In genomic region chr17:45257115-45257514, GRCh38 we compare ENCODE assay signal across 33 cellular contexts. TPM values are rescaled to one million over a fixed set of nuclear protein-coding genes. Genes with fewer than 3 reads are reported as not detected.
DNase-seq lines count a peak whose midpoint lies in the region; ATAC-seq and TF ChIP-seq lines count a peak whose summit lies in the region.
"Had no signal": no experiment of that assay in that cellular context is flagged by ENCODE, and none has a peak within 500 bp of the region (broad histone marks: within the 10 kb centered on the region; RNA-seq: fewer than 3 reads in every experiment).

No MANE protein-coding gene starts in this region.

- no peak for ATAC-seq in CD8-positive, alpha-beta T cell
- no peak for ATAC-seq in naive thymus-derived CD4-positive, alpha-beta T cell
- ATAC-seq: heart right ventricle had no signal

- H3K9me3 ChIP-seq in CD8-positive, alpha-beta T cell (ENCODE audit: low read length), result no peaks in the 10 kb centered on the region
- H3K9me3 ChIP-seq in naive thymus-derived CD4-positive, alpha-beta T cell (ENCODE audit: control insufficient read depth in 2 of 3, low read length in 3 of 3), result no peaks in the 10 kb centered on the region
- H3K9me3 ChIP-seq in esophagus muscularis mucosa (no peaks in the 10 kb centered on the region), spleen (no peaks in the 10 kb centered on the region)
- H3K9me3 ChIP-seq: A549, HAP-1, heart right ventricle, Peyer's patch, sigmoid colon, tibial artery had no signal

- H3K4me3 ChIP-seq in CD8-positive, alpha-beta T cell (ENCODE audit: low read depth, low read length), result no peak overlapping the region
- H3K4me3 ChIP-seq in naive thymus-derived CD4-positive, alpha-beta T cell (ENCODE audit: low read length), result no peak overlapping the region
- no peak overlapping the region for H3K4me3 ChIP-seq in esophagus muscularis mucosa
- H3K4me3 ChIP-seq in spleen, result no peak overlapping the region
- H3K4me3 ChIP-seq: A549, HAP-1, heart right ventricle, Peyer's patch, sigmoid colon, tibial artery had no signal

- intact Hi-C loops in CD8-positive, alpha-beta T cell (cut with DNase I, micrococcal nuclease), result no loop called here
- intact Hi-C loops in activated T-helper 1 cell treated with anti-CD3 and anti-CD28 coated beads, Interleukin-12 subunit alpha, Interleukin-12 subunit beta, Interleukin-2, Interleukin-4 antibody, amounts not matched to agents 30 ng/mL and 10 ng/mL and 1 ng/mL, durations not matched to agents 14 hours and 24 hours and 36 hours (cut with micrococcal nuclease), result no loop called here
- intact Hi-C loops in naive thymus-derived CD4-positive, alpha-beta T cell (cut with micrococcal nuclease), result no loop called here
- intact Hi-C loops in esophagus muscularis mucosa (cut with DNase I) (no loop called here), spleen (cut with DNase I; ENCODE audit: low total_unique reads) (no loop called here)

- no peak for TF ChIP-seq EP300 in esophagus muscularis mucosa (IDR thresholded peaks at IDR 0.05)

- H3K9me3 Mint-ChIP-seq in activated CD4-positive, alpha-beta T cell treated with anti-CD3 and anti-CD28 coated beads, Interleukin-2, amount 10 ng/mL, durations not matched to agents 7 days and 5 days, result no peaks in the 10 kb centered on the region
- H3K9me3 Mint-ChIP-seq in CD8-positive, alpha-beta T cell, result no peaks in the 10 kb centered on the region
- no peaks in the 10 kb centered on the region for H3K9me3 Mint-ChIP-seq in activated T-helper 1 cell treated with anti-CD3 and anti-CD28 coated beads, Interleukin-12 subunit alpha, Interleukin-12 subunit beta, Interleukin-2, Interleukin-4 antibody, amounts not matched to agents 30 ng/mL and 10 ng/mL and 1 ng/mL, durations not matched to agents 14 hours and 24 hours and 36 hours
- H3K9me3 Mint-ChIP-seq in naive thymus-derived CD4-positive, alpha-beta T cell, result no peaks in the 10 kb centered on the region
- H3K9me3 Mint-ChIP-seq: activated CD4-positive, alpha-beta memory T cell treated with anti-CD3 and anti-CD28 coated beads, Interleukin-2, amount 10 ng/mL, durations not matched to agents 7 days and 5 days; mesothelial cell of epicardium had no signal

- peak overlapping the region; percentile 69 for H3K27ac Mint-ChIP-seq in activated CD4-positive, alpha-beta T cell treated with anti-CD3 and anti-CD28 coated beads, Interleukin-2, amount 10 ng/mL, durations not matched to agents 7 days and 5 days
- H3K27ac Mint-ChIP-seq in CD8-positive, alpha-beta T cell, result peak overlapping the region; percentile 7
- H3K27ac Mint-ChIP-seq in activated T-helper 1 cell treated with anti-CD3 and anti-CD28 coated beads, Interleukin-12 subunit alpha, Interleukin-12 subunit beta, Interleukin-2, Interleukin-4 antibody, amounts not matched to agents 30 ng/mL and 10 ng/mL and 1 ng/mL, durations not matched to agents 14 hours and 24 hours and 36 hours, result peak overlapping the region; percentile 76
- peak overlapping the region in 7 of 9 donors; percentile 26 to 78 (median 72) for H3K27ac Mint-ChIP-seq in naive thymus-derived CD4-positive, alpha-beta T cell
- H3K27ac Mint-ChIP-seq: activated CD4-positive, alpha-beta memory T cell treated with anti-CD3 and anti-CD28 coated beads, Interleukin-2, amount 10 ng/mL, durations not matched to agents 7 days and 5 days; brain; mesothelial cell of epicardium had no signal

- no peak overlapping the region for H3K4me3 Mint-ChIP-seq in activated CD4-positive, alpha-beta T cell treated with anti-CD3 and anti-CD28 coated beads, Interleukin-2, amount 10 ng/mL, durations not matched to agents 7 days and 5 days
- no peak overlapping the region for H3K4me3 Mint-ChIP-seq in CD8-positive, alpha-beta T cell
- H3K4me3 Mint-ChIP-seq in activated T-helper 1 cell treated with anti-CD3 and anti-CD28 coated beads, Interleukin-12 subunit alpha, Interleukin-12 subunit beta, Interleukin-2, Interleukin-4 antibody, amounts not matched to agents 30 ng/mL and 10 ng/mL and 1 ng/mL, durations not matched to agents 14 hours and 24 hours and 36 hours, result no peak overlapping the region
- H3K4me3 Mint-ChIP-seq in naive thymus-derived CD4-positive, alpha-beta T cell, result peak overlapping the region in 4 of 10 donors; percentile 3 to 77 (median 48)
- H3K4me3 Mint-ChIP-seq: activated CD4-positive, alpha-beta memory T cell treated with anti-CD3 and anti-CD28 coated beads, Interleukin-2, amount 10 ng/mL, durations not matched to agents 7 days and 5 days; brain; mesothelial cell of epicardium had no signal

- H3K36me3 Mint-ChIP-seq in activated CD4-positive, alpha-beta T cell treated with anti-CD3 and anti-CD28 coated beads, Interleukin-2, amount 10 ng/mL, durations not matched to agents 7 days and 5 days (ENCODE audit: low read depth), result peaks cover 7% of the 10 kb centered on the region
- peaks cover 8% of the 10 kb centered on the region for H3K36me3 Mint-ChIP-seq in CD8-positive, alpha-beta T cell
- peaks cover 9% of the 10 kb centered on the region for H3K36me3 Mint-ChIP-seq in activated T-helper 1 cell treated with anti-CD3 and anti-CD28 coated beads, Interleukin-12 subunit alpha, Interleukin-12 subunit beta, Interleukin-2, Interleukin-4 antibody, amounts not matched to agents 30 ng/mL and 10 ng/mL and 1 ng/mL, durations not matched to agents 14 hours and 24 hours and 36 hours (ENCODE audit: low read depth)
- peaks cover 0 to 7% (median 0%) of the 10 kb centered on the region in 5 donors for H3K36me3 Mint-ChIP-seq in naive thymus-derived CD4-positive, alpha-beta T cell
- H3K36me3 Mint-ChIP-seq: brain, mesothelial cell of epicardium had no signal

- DNase-seq in activated CD4-positive, alpha-beta T cell treated with anti-CD3 and anti-CD28 coated beads, Interleukin-2, amount 10 ng/mL, durations not matched to agents 7 days and 5 days, result no peak
- DNase-seq in activated CD4-positive, alpha-beta T cell treated with anti-CD3 and anti-CD28 coated beads for 48 hours, result no peak
- DNase-seq in CD8-positive, alpha-beta T cell, result no peak
- no peak for DNase-seq in activated T-helper 1 cell treated with anti-CD3 and anti-CD28 coated beads, Interleukin-12 subunit alpha, Interleukin-12 subunit beta, Interleukin-2, Interleukin-4 antibody, amounts not matched to agents 30 ng/mL and 10 ng/mL and 1 ng/mL, durations not matched to agents 14 hours and 24 hours and 36 hours (ENCODE audit: low spot score)
- DNase-seq in naive thymus-derived CD4-positive, alpha-beta T cell, result no peak
- DNase-seq in DMS53 (lab: John Stamatoyannopoulos, UW) (no peak), esophagus muscularis mucosa (ENCODE audit: extremely low spot score) (no peak), spleen (no peak)
- DNase-seq: activated CD4-positive, alpha-beta memory T cell treated with anti-CD3 and anti-CD28 coated beads, Interleukin-2, amount 10 ng/mL, durations not matched to agents 7 days and 5 days; activated CD8-positive, alpha-beta memory T cell treated with anti-CD3 and anti-CD28 coated beads, Interleukin-2, amount 50 U/mL, for 4 hours; activated effector memory CD4-positive, alpha-beta T cell treated with Interleukin-2 at 50 U/mL for 16 hours; cerebellar nuclear complex; DMS153; foreskin melanocyte; heart right ventricle; kidney glomerular epithelial cell; NCI-H1436 treated with DMSO at 0.1 percent for 48 hours; NCI-H446 treated with DMSO at 0.1 percent for 48 hours; NCI-H774; occipital lobe; Peyer's patch; SHP77; sigmoid colon; stimulated activated CD4-positive, alpha-beta T cell treated with anti-CD3 and anti-CD28 coated beads, Interleukin-4, amount 100 ng/mL, for 1 hour; tibial artery had no signal

- no peak overlapping the region for H3K27ac ChIP-seq in CD8-positive, alpha-beta T cell (ENCODE audit: low read depth, low read length)
- no peak overlapping the region for H3K27ac ChIP-seq in naive thymus-derived CD4-positive, alpha-beta T cell (ENCODE audit: low read depth, low read length)
- H3K27ac ChIP-seq in esophagus muscularis mucosa (replicated peaks in 1 of 4) (no peak overlapping the region), spleen (no peak overlapping the region)
- H3K27ac ChIP-seq: Peyer's patch, sigmoid colon, tibial artery had no signal

- TF ChIP-seq POLR2A in esophagus muscularis mucosa (IDR thresholded peaks at IDR 0.05; ENCODE audit: low read depth), result no peak
- no peak for TF ChIP-seq POLR2A in spleen (IDR thresholded peaks at IDR 0.05)

- H3K4me1 Mint-ChIP-seq in activated CD4-positive, alpha-beta T cell treated with anti-CD3 and anti-CD28 coated beads, Interleukin-2, amount 10 ng/mL, durations not matched to agents 7 days and 5 days, result peaks cover 58% of the 10 kb centered on the region
- peaks cover 60% of the 10 kb centered on the region for H3K4me1 Mint-ChIP-seq in CD8-positive, alpha-beta T cell (ENCODE audit: low read depth)
- H3K4me1 Mint-ChIP-seq in activated T-helper 1 cell treated with anti-CD3 and anti-CD28 coated beads, Interleukin-12 subunit alpha, Interleukin-12 subunit beta, Interleukin-2, Interleukin-4 antibody, amounts not matched to agents 30 ng/mL and 10 ng/mL and 1 ng/mL, durations not matched to agents 14 hours and 24 hours and 36 hours (ENCODE audit: low read depth), result peaks cover 51% of the 10 kb centered on the region
- peaks cover 45 to 88% (median 78%) of the 10 kb centered on the region in 7 donors for H3K4me1 Mint-ChIP-seq in naive thymus-derived CD4-positive, alpha-beta T cell
- H3K4me1 Mint-ChIP-seq: brain, mesothelial cell of epicardium had no signal

- H3K27me3 ChIP-seq in CD8-positive, alpha-beta T cell (ENCODE audit: insufficient read depth, low read length), result no peaks in the 10 kb centered on the region
- H3K27me3 ChIP-seq in naive thymus-derived CD4-positive, alpha-beta T cell (ENCODE audit: control insufficient read depth in 2 of 2, insufficient read depth in 2 of 2, low read length in 2 of 2), result no peaks in the 10 kb centered on the region
- H3K27me3 ChIP-seq in esophagus muscularis mucosa (no peaks in the 10 kb centered on the region), spleen (replicated peaks in 1 of 7) (no peaks in the 10 kb centered on the region)
- H3K27me3 ChIP-seq: heart right ventricle, Peyer's patch, sigmoid colon had no signal

- H3K36me3 ChIP-seq in CD8-positive, alpha-beta T cell (ENCODE audit: insufficient read depth, low read length), result no peaks in the 10 kb centered on the region
- H3K36me3 ChIP-seq in naive thymus-derived CD4-positive, alpha-beta T cell (ENCODE audit: control insufficient read depth in 2 of 3, insufficient read depth in 3 of 3, low read length in 3 of 3), result peaks cover 0 to 6% (median 0%) of the 10 kb centered on the region in 3 experiments
- H3K36me3 ChIP-seq in esophagus muscularis mucosa, result no peaks in the 10 kb centered on the region
- H3K36me3 ChIP-seq in spleen, result no peaks in the 10 kb centered on the region
- H3K36me3 ChIP-seq: HAP-1, heart right ventricle, Peyer's patch, sigmoid colon, tibial artery had no signal

- POLR2A ChIA-PET in activated CD4-positive, alpha-beta T cell treated with anti-CD3 and anti-CD28 coated beads, Interleukin-2, amount 10 ng/mL, durations not matched to agents 7 days and 5 days (lab: Charles Lee), result no interaction called here
- POLR2A ChIA-PET in CD8-positive, alpha-beta T cell (lab: Charles Lee), result interaction anchor here (0.5 to 1.1 kb wide), 2 partner anchors 9 to 18 kb away, joined by 3 to 6 read pairs; no protein-coding TSS in a partner anchor
- POLR2A ChIA-PET in naive thymus-derived CD4-positive, alpha-beta T cell (lab: Charles Lee), result interaction anchor here (3.0 to 34.3 kb wide), 2 partner anchors 9 to 32 kb away, joined by 16 to 851 read pairs; partner anchors contain the start of gene FMNL1

- CTCF ChIA-PET in activated CD4-positive, alpha-beta T cell treated with anti-CD3 and anti-CD28 coated beads, Interleukin-2, amount 10 ng/mL, durations not matched to agents 7 days and 5 days (lab: Charles Lee), result interaction anchor here (0.9 to 5.0 kb wide), 7 partner anchors 8 to 60 kb away, joined by 3 to 21 read pairs (median 4); partner anchors contain the start of gene MAP3K14
- CTCF ChIA-PET in CD8-positive, alpha-beta T cell (lab: Charles Lee), result interaction anchor here (0.9 to 36.1 kb wide), 6 partner anchors 9 to 98 kb away, joined by 3 to 1097 read pairs (median 4); partner anchors contain the start of genes FMNL1 and MAP3K14
- CTCF ChIA-PET in naive thymus-derived CD4-positive, alpha-beta T cell (lab: Charles Lee), result interaction anchor here (0.9 to 2.8 kb wide), 4 partner anchors 13 to 60 kb away, joined by 3 to 15 read pairs (median 6); no protein-coding TSS in a partner anchor

- H3K4me1 ChIP-seq in CD8-positive, alpha-beta T cell (ENCODE audit: insufficient read depth, low read length), result peaks cover 62% of the 10 kb centered on the region
- peaks cover 4 to 37% of the 10 kb centered on the region in 2 donors for H3K4me1 ChIP-seq in naive thymus-derived CD4-positive, alpha-beta T cell (ENCODE audit: control insufficient read depth in 2 of 2, insufficient read depth in 2 of 2, low read length in 2 of 2)
- H3K4me1 ChIP-seq in esophagus muscularis mucosa (peaks cover 10 to 13% (median 10%) of the 10 kb centered on the region in 4 donors), spleen (peaks cover 0 to 39% (median 15%) of the 10 kb centered on the region in 6 donors)
- H3K4me1 ChIP-seq: HAP-1 had no signal

- TF ChIP-seq CTCF in CD8-positive, alpha-beta T cell (IDR thresholded peaks at IDR 0.05), result no peak
- TF ChIP-seq CTCF in esophagus muscularis mucosa (IDR thresholded peaks at IDR 0.05), result no peak
- no peak for TF ChIP-seq CTCF in spleen (IDR thresholded peaks at IDR 0.05 in 8 of 11, conservative IDR thresholded peaks at IDR 0.05 in 3 of 11)

- H3K27me3 Mint-ChIP-seq in activated CD4-positive, alpha-beta T cell treated with anti-CD3 and anti-CD28 coated beads, Interleukin-2, amount 10 ng/mL, durations not matched to agents 7 days and 5 days, result no peaks in the 10 kb centered on the region
- H3K27me3 Mint-ChIP-seq in CD8-positive, alpha-beta T cell (ENCODE audit: low read depth), result no peaks in the 10 kb centered on the region
- H3K27me3 Mint-ChIP-seq in activated T-helper 1 cell treated with anti-CD3 and anti-CD28 coated beads, Interleukin-12 subunit alpha, Interleukin-12 subunit beta, Interleukin-2, Interleukin-4 antibody, amounts not matched to agents 30 ng/mL and 10 ng/mL and 1 ng/mL, durations not matched to agents 14 hours and 24 hours and 36 hours (ENCODE audit: insufficient read depth), result no peaks in the 10 kb centered on the region
- H3K27me3 Mint-ChIP-seq in naive thymus-derived CD4-positive, alpha-beta T cell, result no peaks in the 10 kb centered on the region
- H3K27me3 Mint-ChIP-seq: activated CD4-positive, alpha-beta memory T cell treated with anti-CD3 and anti-CD28 coated beads, Interleukin-2, amount 10 ng/mL, durations not matched to agents 7 days and 5 days had no signal

- 78% methylated on average over 16 of the region's 16 CpGs for WGBS in esophagus muscularis mucosa
- 79 to 91% (median 86%) methylated on average over 16 of the region's 16 CpGs for WGBS in spleen, 5 donors

RNA-seq across cellular contexts. Expression of gene SPATA32, which starts 4.8 kb away (rescaled TPM):
- total RNA-seq in activated CD4-positive, alpha-beta T cell treated with anti-CD3 and anti-CD28 coated beads, Interleukin-2, amount 10 ng/mL, durations not matched to agents 7 days and 5 days, result under 1 TPM; 0.27 to 0.67 TPM
- under 1 TPM in 1 of 2 experiments, not detected in 1; 0.22 TPM for total RNA-seq in CD8-positive, alpha-beta T cell
- total RNA-seq in activated T-helper 1 cell treated with anti-CD3 and anti-CD28 coated beads, Interleukin-12 subunit alpha, Interleukin-12 subunit beta, Interleukin-2, Interleukin-4 antibody, amounts not matched to agents 30 ng/mL and 10 ng/mL and 1 ng/mL, durations not matched to agents 14 hours and 24 hours and 36 hours, result 0.44 and 0.56 TPM in 2 replicates
- total RNA-seq in naive thymus-derived CD4-positive, alpha-beta T cell, result 1 to 10 TPM in 1 of 5 experiments, under 1 TPM in 3, not detected in 1; 0.12 to 1.1 (median 0.58) TPM
- under 1 TPM; 0.31 to 0.59 TPM for polyA plus RNA-seq in naive thymus-derived CD4-positive, alpha-beta T cell
- total RNA-seq in esophagus muscularis mucosa (not detected), spleen (under 1 TPM in 1 of 7 donors, not detected in 6; 0.17 TPM)
- under 1 TPM in 2 of 3 donors, not detected in 1; 0.08 to 0.09 TPM for polyA plus RNA-seq in spleen
- total RNA-seq: dermis microvascular lymphatic vessel endothelial cell, HepG2, lower leg skin, mesothelial cell of epicardium, occipital lobe, Peyer's patch, pulmonary artery endothelial cell, sigmoid colon had no signal
- polyA plus RNA-seq: heart right ventricle, HepG2 had no signal

RNA-seq across cellular contexts. Expression of gene FMNL1, which starts 35.4 kb away (rescaled TPM):
- 100 to 1,000 TPM; 391 to 410 TPM for total RNA-seq in activated CD4-positive, alpha-beta T cell treated with anti-CD3 and anti-CD28 coated beads, Interleukin-2, amount 10 ng/mL, durations not matched to agents 7 days and 5 days
- total RNA-seq in CD8-positive, alpha-beta T cell, result 100 to 1,000 TPM; 527 to 558 TPM
- total RNA-seq in activated T-helper 1 cell treated with anti-CD3 and anti-CD28 coated beads, Interleukin-12 subunit alpha, Interleukin-12 subunit beta, Interleukin-2, Interleukin-4 antibody, amounts not matched to agents 30 ng/mL and 10 ng/mL and 1 ng/mL, durations not matched to agents 14 hours and 24 hours and 36 hours, result 363 and 374 TPM in 2 replicates
- total RNA-seq in naive thymus-derived CD4-positive, alpha-beta T cell, result 100 to 1,000 TPM; 324 to 595 (median 396) TPM
- 10 to 100 TPM; 19.0 to 36.4 TPM for polyA plus RNA-seq in naive thymus-derived CD4-positive, alpha-beta T cell
- total RNA-seq in esophagus muscularis mucosa (10 to 100 TPM; 11.0 to 26.7 (median 19.6) TPM), spleen (100 to 1,000 TPM; 113 to 281 (median 190) TPM)
- 10 to 100 TPM; 40.8 to 71.8 (median 62.8) TPM for polyA plus RNA-seq in spleen

RNA-seq across cellular contexts. Expression of gene MAP3K14, which starts 59.7 kb away (rescaled TPM):
- 10 to 100 TPM; 25.8 to 26.0 TPM for total RNA-seq in activated CD4-positive, alpha-beta T cell treated with anti-CD3 and anti-CD28 coated beads, Interleukin-2, amount 10 ng/mL, durations not matched to agents 7 days and 5 days
- 10 to 100 TPM; 38.1 to 39.1 TPM for total RNA-seq in CD8-positive, alpha-beta T cell
- total RNA-seq in activated T-helper 1 cell treated with anti-CD3 and anti-CD28 coated beads, Interleukin-12 subunit alpha, Interleukin-12 subunit beta, Interleukin-2, Interleukin-4 antibody, amounts not matched to agents 30 ng/mL and 10 ng/mL and 1 ng/mL, durations not matched to agents 14 hours and 24 hours and 36 hours, result 64.4 and 64.7 TPM in 2 replicates
- total RNA-seq in naive thymus-derived CD4-positive, alpha-beta T cell, result 10 to 100 TPM; 31.3 to 39.8 (median 34.1) TPM
- 10 to 100 TPM in 1 of 2 donors, 1 to 10 TPM in 1; 2.4 to 10.6 TPM for polyA plus RNA-seq in naive thymus-derived CD4-positive, alpha-beta T cell
- total RNA-seq in esophagus muscularis mucosa, result 10 to 100 TPM in 3 of 4 donors, 1 to 10 TPM in 1; 7.8 to 26.5 (median 10.6) TPM
- total RNA-seq in spleen, result 10 to 100 TPM; 22.1 to 36.3 (median 32.1) TPM
- 10 to 100 TPM; 17.3 to 18.8 (median 18.0) TPM for polyA plus RNA-seq in spleen

Comparison
In these comparisons a context has a peak if more than half of its experiments do, and no peak if none do; other contexts are left out.
1. H3K27ac Mint-ChIP-seq: peak in every context shown above with its lines; median percentile 76 in activated T-helper 1 cell treated with anti-CD3 and anti-CD28 coated beads, Interleukin-12 subunit alpha, Interleukin-12 subunit beta, Interleukin-2, Interleukin-4 antibody, amounts not matched to agents 30 ng/mL and 10 ng/mL and 1 ng/mL, durations not matched to agents 14 hours and 24 hours and 36 hours; 72 in naive thymus-derived CD4-positive, alpha-beta T cell; 69 in activated CD4-positive, alpha-beta T cell treated with anti-CD3 and anti-CD28 coated beads, Interleukin-2, amount 10 ng/mL, durations not matched to agents 7 days and 5 days; 7 in CD8-positive, alpha-beta T cell.
2. RNA of gene FMNL1, which starts 35.4 kb away (total RNA-seq): 527 to 558 TPM in CD8-positive, alpha-beta T cell, 391 to 410 TPM in activated CD4-positive, alpha-beta T cell treated with anti-CD3 and anti-CD28 coated beads, Interleukin-2, amount 10 ng/mL, durations not matched to agents 7 days and 5 days, 324 to 595 TPM in naive thymus-derived CD4-positive, alpha-beta T cell, 363 to 374 TPM in activated T-helper 1 cell treated with anti-CD3 and anti-CD28 coated beads, Interleukin-12 subunit alpha, Interleukin-12 subunit beta, Interleukin-2, Interleukin-4 antibody, amounts not matched to agents 30 ng/mL and 10 ng/mL and 1 ng/mL, durations not matched to agents 14 hours and 24 hours and 36 hours and 113 to 281 TPM in spleen; 11.0 to 26.7 TPM in esophagus muscularis mucosa; every median in the first group is over 4 times any median in the second.